Comparison of ENCODE assay signal across 19 cellular contexts in the genomic region with DNA sequence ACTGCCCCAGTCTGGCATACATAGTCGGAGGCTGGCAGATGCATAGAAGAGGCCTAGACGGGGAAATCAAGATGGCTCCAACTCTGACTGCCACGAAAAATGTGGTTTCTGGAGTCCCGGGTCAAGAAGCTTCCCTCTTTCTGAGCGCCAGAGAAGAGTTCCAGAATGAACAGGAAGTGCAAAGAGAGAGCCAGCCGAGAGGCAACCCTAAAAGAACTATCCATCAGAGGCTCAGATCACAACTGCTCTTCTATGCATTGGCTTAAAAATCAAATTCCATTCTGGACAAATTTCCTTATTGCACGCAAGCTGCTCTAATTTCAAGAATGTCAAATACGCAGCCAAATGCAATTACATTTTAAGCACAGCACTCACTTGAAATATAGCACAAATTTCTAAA. TPM values are rescaled to one million over a fixed set of nuclear protein-coding genes. Genes with fewer than 3 reads are reported as not detected.
"Had no signal": no experiment of that assay in that cellular context is flagged by ENCODE, and none has a peak within 500 bp of the region (broad histone marks: within the 10 kb centered on the region; RNA-seq: fewer than 3 reads in every experiment).

No MANE protein-coding gene starts in this region.

- H3K79me2 ChIP-seq: parathyroid adenoma had no signal

- H3K9me3 Mint-ChIP-seq: naive B cell; stimulated activated effector memory CD8-positive, alpha-beta T cell treated with anti-CD3 and anti-CD28 coated beads, Interleukin-12 subunit alpha, Interleukin-12 subunit beta, amount 100 ng/mL, for 72 hours had no signal

- H2AFZ ChIP-seq: parathyroid adenoma had no signal

- H3K9ac ChIP-seq: parathyroid adenoma had no signal

- H3K27me3 Mint-ChIP-seq: activated CD8-positive, alpha-beta memory T cell treated with anti-CD3 and anti-CD28 coated beads, Interleukin-2, amount 10 ng/mL, durations not matched to agents 7 days and 5 days had no signal

- H3K27ac Mint-ChIP-seq: activated CD8-positive, alpha-beta memory T cell treated with anti-CD3 and anti-CD28 coated beads, Interleukin-2, amount 10 ng/mL, durations not matched to agents 7 days and 5 days; stimulated activated effector memory CD8-positive, alpha-beta T cell treated with anti-CD3 and anti-CD28 coated beads, Interleukin-12 subunit alpha, Interleukin-12 subunit beta, amount 100 ng/mL, for 72 hours had no signal

- DNase-seq: activated CD4-positive, alpha-beta T cell treated with anti-CD3 and anti-CD28 coated beads, Interleukin-2, amount 50 U/mL, for 48 hours; activated CD8-positive, alpha-beta memory T cell treated with anti-CD3 and anti-CD28 coated beads, Interleukin-2, amount 10 ng/mL, durations not matched to agents 7 days and 5 days; activated naive CD4-positive, alpha-beta T cell treated with anti-CD3 and anti-CD28 coated beads, Interleukin-2, amount 50 U/mL, for 16 hours; activated T-cell treated with anti-CD3 and anti-CD28 coated beads, Interleukin-2, amount 50 U/mL, for 1 hour; central memory CD4-positive, alpha-beta T cell; colonic mucosa; gastrocnemius medialis; heart right ventricle; lower lobe of right lung; midbrain; naive B cell; T-helper 1 cell; T1000; WERI-Rb-1 had no signal

- H3K4me3 Mint-ChIP-seq: activated CD8-positive, alpha-beta memory T cell treated with anti-CD3 and anti-CD28 coated beads, Interleukin-2, amount 10 ng/mL, durations not matched to agents 7 days and 5 days; stimulated activated effector memory CD8-positive, alpha-beta T cell treated with anti-CD3 and anti-CD28 coated beads, Interleukin-12 subunit alpha, Interleukin-12 subunit beta, amount 100 ng/mL, for 72 hours had no signal

- H3K36me3 Mint-ChIP-seq: activated CD8-positive, alpha-beta memory T cell treated with anti-CD3 and anti-CD28 coated beads, Interleukin-2, amount 10 ng/mL, durations not matched to agents 7 days and 5 days; naive B cell; stimulated activated effector memory CD8-positive, alpha-beta T cell treated with anti-CD3 and anti-CD28 coated beads, Interleukin-12 subunit alpha, Interleukin-12 subunit beta, amount 100 ng/mL, for 72 hours had no signal

- H3K27ac ChIP-seq: colonic mucosa, gastrocnemius medialis, lower lobe of right lung, parathyroid adenoma, WERI-Rb-1 had no signal

- H3K27me3 ChIP-seq: colonic mucosa, esophagus muscularis mucosa, gastrocnemius medialis had no signal

- H3K9me3 ChIP-seq: colonic mucosa, esophagus muscularis mucosa, gastrocnemius medialis, heart right ventricle, lower lobe of right lung had no signal

- H3K4me1 ChIP-seq: colonic mucosa, parathyroid adenoma had no signal

- H3K36me3 ChIP-seq: colonic mucosa, esophagus muscularis mucosa, gastrocnemius medialis, heart right ventricle, lower lobe of right lung, WERI-Rb-1 had no signal

- H3K4me3 ChIP-seq: colonic mucosa, esophagus muscularis mucosa, gastrocnemius medialis, heart right ventricle, lower lobe of right lung had no signal

- FAIRE-seq: endometrium had no signal

- ATAC-seq: activated CD8-positive, alpha-beta memory T cell treated with anti-CD3 and anti-CD28 coated beads, Interleukin-2, amount 10 ng/mL, durations not matched to agents 7 days and 5 days; gastrocnemius medialis; lower lobe of right lung; stimulated activated effector memory CD8-positive, alpha-beta T cell treated with anti-CD3 and anti-CD28 coated beads, Interleukin-12 subunit alpha, Interleukin-12 subunit beta, amount 100 ng/mL, for 72 hours had no signal

- H3K4me1 Mint-ChIP-seq: activated CD8-positive, alpha-beta memory T cell treated with anti-CD3 and anti-CD28 coated beads, Interleukin-2, amount 10 ng/mL, durations not matched to agents 7 days and 5 days; naive B cell; stimulated activated effector memory CD8-positive, alpha-beta T cell treated with anti-CD3 and anti-CD28 coated beads, Interleukin-12 subunit alpha, Interleukin-12 subunit beta, amount 100 ng/mL, for 72 hours had no signal

RNA-seq across cellular contexts. Expression of a gene that starts 26.0 kb away (rescaled TPM):
- total RNA-seq: activated CD8-positive, alpha-beta memory T cell treated with anti-CD3 and anti-CD28 coated beads, Interleukin-2, amount 10 ng/mL, durations not matched to agents 7 days and 5 days; colonic mucosa; esophagus muscularis mucosa; gastrocnemius medialis; heart right ventricle; lower lobe of right lung; urinary bladder had no signal
- polyA plus RNA-seq: heart right ventricle, urinary bladder had no signal

RNA-seq across cellular contexts. Expression of a gene that starts 38.5 kb away (rescaled TPM):
- total RNA-seq: activated CD8-positive, alpha-beta memory T cell treated with anti-CD3 and anti-CD28 coated beads, Interleukin-2, amount 10 ng/mL, durations not matched to agents 7 days and 5 days; colonic mucosa; esophagus muscularis mucosa; gastrocnemius medialis; heart right ventricle; urinary bladder had no signal
- polyA plus RNA-seq: heart right ventricle, urinary bladder had no signal
